18 cellular contexts compared by ENCODE assay signal in the genomic region with DNA sequence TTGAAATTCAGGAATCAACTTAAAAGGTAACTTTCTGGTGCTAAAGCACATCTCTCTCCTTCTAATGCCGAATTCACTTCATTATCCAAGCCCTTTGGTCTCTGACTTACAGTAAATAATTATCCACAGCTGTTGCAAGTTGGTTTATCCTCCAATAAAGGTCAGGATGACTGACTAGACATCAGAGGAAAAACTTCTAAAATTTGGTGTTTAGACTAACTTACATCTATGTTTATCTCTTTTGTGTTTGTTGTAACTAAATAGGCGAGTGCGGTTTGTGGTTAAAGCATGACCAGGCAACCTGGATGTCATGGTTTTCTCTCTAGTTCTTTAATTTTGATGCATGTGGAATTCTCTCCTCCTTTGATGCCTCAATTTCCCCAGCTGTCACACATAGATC.
"Had no signal": no experiment of that assay in that cellular context is flagged by ENCODE, and none has a peak within 500 bp of the region (broad histone marks: within the 10 kb centered on the region; RNA-seq: fewer than 3 reads in every experiment).

No MANE protein-coding gene starts in this region.

- DNase-seq: activated effector memory CD4-positive, alpha-beta T cell treated with Interleukin-2 at 50 U/mL for 16 hours; activated T-cell treated with anti-CD3 and anti-CD28 coated beads, Interleukin-2, amount 50 U/mL, for 1 hour; amygdala; dorsolateral prefrontal cortex; hypothalamus; kidney glomerular epithelial cell; naive B cell; right cardiac atrium; stimulated activated CD4-positive, alpha-beta T cell treated with anti-CD3 and anti-CD28 coated beads, Interleukin-2, amount 100 ng/mL, for 24 hours; stimulated activated naive B cell treated with anti-CD40 and anti-IgM and Interleukin-4, amounts not matched to agents 10 μg/mL and 1 μg/mL and 100 μg/mL, for 72 hours; SW 1271; transverse colon had no signal

- H3K36me3 ChIP-seq: transverse colon had no signal

- H3K9me3 Mint-ChIP-seq: mesothelial cell of epicardium had no signal

- H3K4me3 Mint-ChIP-seq: mesothelial cell of epicardium; naive B cell; stimulated activated naive B cell treated with anti-CD40 and anti-IgM and Interleukin-4, amounts not matched to agents 10 μg/mL and 1 μg/mL and 100 μg/mL, for 72 hours; T-helper 2 cell treated with Interferon-gamma antibody and Interleukin-4, amounts not matched to agents 5 μg/mL and 100 μg/mL, for 36 hours had no signal

- H3K27ac Mint-ChIP-seq: naive B cell; progenitor cell of endocrine pancreas; stimulated activated naive B cell treated with anti-CD40 and anti-IgM and Interleukin-4, amounts not matched to agents 10 μg/mL and 1 μg/mL and 100 μg/mL, for 72 hours; T-helper 2 cell treated with Interferon-gamma antibody and Interleukin-4, amounts not matched to agents 5 μg/mL and 100 μg/mL, for 36 hours had no signal

- H3K27me3 Mint-ChIP-seq: stimulated activated naive B cell treated with anti-CD40 and anti-IgM and Interleukin-4, amounts not matched to agents 10 μg/mL and 1 μg/mL and 100 μg/mL, for 72 hours had no signal

- H3K4me1 Mint-ChIP-seq: naive B cell; stimulated activated naive B cell treated with anti-CD40 and anti-IgM and Interleukin-4, amounts not matched to agents 10 μg/mL and 1 μg/mL and 100 μg/mL, for 72 hours had no signal

- H3K9me3 ChIP-seq: transverse colon had no signal

- H3K4me3 ChIP-seq: dorsolateral prefrontal cortex, transverse colon had no signal

- ATAC-seq: activated CD4-positive, CD25-positive, alpha-beta regulatory T cell treated with anti-CD3 and anti-CD28 coated beads, Interleukin-2, amount 50 U/mL, for 24 hours; activated naive CD4-positive, alpha-beta T cell treated with anti-CD3 and anti-CD28 coated beads, Interleukin-2, amount 50 U/mL, for 72 hours; esophagus mucosa; right cardiac atrium; stimulated activated naive B cell treated with anti-CD40 and anti-IgM and Interleukin-4, amounts not matched to agents 10 μg/mL and 1 μg/mL and 100 μg/mL, for 72 hours had no signal

- H3K36me3 Mint-ChIP-seq: activated naive CD4-positive, alpha-beta T cell treated with anti-CD3 and anti-CD28 coated beads, Interleukin-2, amount 50 U/mL, for 72 hours; mesothelial cell of epicardium; naive B cell; stimulated activated naive B cell treated with anti-CD40 and anti-IgM and Interleukin-4, amounts not matched to agents 10 μg/mL and 1 μg/mL and 100 μg/mL, for 72 hours had no signal

- H3K27me3 ChIP-seq: transverse colon had no signal
